In genomic region chr1:155977607-155978324, GRCh38 we compare ENCODE assay signal across 8 cellular contexts. TPM values are rescaled to one million over a fixed set of nuclear protein-coding genes. Genes with fewer than 3 reads are reported as not detected.
A peak's percentile ranks its signal among the peaks of the same experiment; 100 is the strongest.
DNase-seq lines count a peak whose midpoint lies in the region; ATAC-seq and TF ChIP-seq lines count a peak whose summit lies in the region.

No MANE protein-coding gene starts in this region.

- CTCF ChIA-PET in BJ (lab: Yijun Ruan, JAX): interaction anchor here (0.9 to 3.9 kb wide), 7 partner anchors 13 to 101 kb away, joined by 3 to 23 read pairs (median 5); partner anchors contain the start of gene KHDC4
- CTCF ChIA-PET in activated CD4-positive, alpha-beta T cell treated with anti-CD3 and anti-CD28 coated beads for 36 hours (lab: Charles Lee): interaction anchor here (0.6 to 3.5 kb wide), 17 partner anchors 8 to 356 kb away, joined by 3 to 27 read pairs (median 4); partner anchors contain the start of genes KHDC4 and SSR2

- ATAC-seq in HG03354 (IDR thresholded peaks at IDR 0.05; ENCODE audit: poor library complexity, severe bottlenecking, unreplicated experiment) (peak; percentile 14), HG03196 (IDR thresholded peaks at IDR 0.05; ENCODE audit: unreplicated experiment) (no peak)
- ATAC-seq in activated CD4-positive, alpha-beta T cell treated with anti-CD3 and anti-CD28 coated beads for 36 hours: peak; percentile 20

- no peaks in the 10 kb centered on the region for H3K9me3 ChIP-seq in mesodermal cell (ENCODE audit: control insufficient read depth, low read length)

- WGBS in mesodermal cell (ENCODE audit: insufficient coverage in 2 of 2), 2 experiments: 0 to 1% methylated on average over 19 to 27 of the region's 53 CpGs

- intact Hi-C loops in activated CD4-positive, alpha-beta T cell treated with anti-CD3 and anti-CD28 coated beads for 36 hours (cut with DNase I, micrococcal nuclease): loop anchor here (1.0 to 5.0 kb wide), 13 partner anchors 7 to 700 kb away; partner anchors contain the start of genes KHDC4 (in 2 of the 2), RIT1 (in 2 of the 2), SYT11 (in 2 of the 2) and DAP3 (in 1 of the 2)
- intact Hi-C loops in dendritic cell treated with granulocyte-macrophage colony-stimulating factor and Interleukin-4, amounts not matched to agents 40 ng/mL and 50 ng/mL, for 4 days (cut with micrococcal nuclease): loop anchor here (1.0 to 5.0 kb wide), 3 partner anchors 7 to 105 kb away; partner anchors contain the start of genes MEX3A and RXFP4

- no peaks in the 10 kb centered on the region for H3K27me3 ChIP-seq in BJ (ENCODE audit: control insufficient read depth, insufficient read depth, low read length)

- DNase-seq in BJ (ENCODE audit: low read depth) (no peak), NCI-H1694 (lab: John Stamatoyannopoulos, UW) (no peak)
- DNase-seq in activated CD4-positive, alpha-beta T cell treated with anti-CD3 and anti-CD28 coated beads for 36 hours: peak; percentile 80
- peak; percentile 65 to 70 for DNase-seq in stimulated activated CD8-positive, alpha-beta memory T cell treated with anti-CD3 and anti-CD28 coated beads, Interleukin-2, amount 100 ng/mL, for 48 hours (ENCODE audit: low read depth in 2 of 2)

- POLR2A ChIA-PET in BJ (lab: Charles Lee): interaction anchor here (0.6 kb wide), 1 partner anchor 125 kb away, joined by 4 read pairs; no protein-coding TSS in a partner anchor
- POLR2A ChIA-PET in activated CD4-positive, alpha-beta T cell treated with anti-CD3 and anti-CD28 coated beads for 36 hours (lab: Charles Lee): interaction anchor here (0.8 to 6.5 kb wide), 11 partner anchors 10 to 235 kb away, joined by 3 to 62 read pairs (median 4); partner anchors contain the start of genes KHDC4, PMF1 and SYT11

- H3K27me3 Mint-ChIP-seq in activated CD4-positive, alpha-beta T cell treated with anti-CD3 and anti-CD28 coated beads for 36 hours: no peaks in the 10 kb centered on the region
- H3K27me3 Mint-ChIP-seq in dendritic cell treated with granulocyte-macrophage colony-stimulating factor and Interleukin-4, amounts not matched to agents 40 ng/mL and 50 ng/mL, for 4 days: no peaks in the 10 kb centered on the region

- H3K36me3 ChIP-seq in BJ (ENCODE audit: control insufficient read depth, insufficient read depth, low read length) (peaks cover 8% of the 10 kb centered on the region), mesodermal cell (ENCODE audit: control insufficient read depth, insufficient read depth, low read length) (peaks cover 13% of the 10 kb centered on the region)

- H3K4me3 ChIP-seq in BJ (ENCODE audit: low read depth, low read length): peak overlapping the region; percentile 80
- H3K4me3 ChIP-seq in mesodermal cell (ENCODE audit: extremely low read depth, insufficient read depth, low read length, poor library complexity, severe bottlenecking): peak overlapping the region; percentile 80

- peaks cover 68% of the 10 kb centered on the region for H3K4me1 Mint-ChIP-seq in activated CD4-positive, alpha-beta T cell treated with anti-CD3 and anti-CD28 coated beads for 36 hours
- peaks cover 87% of the 10 kb centered on the region for H3K4me1 Mint-ChIP-seq in dendritic cell treated with granulocyte-macrophage colony-stimulating factor and Interleukin-4, amounts not matched to agents 40 ng/mL and 50 ng/mL, for 4 days (ENCODE audit: low read depth)

- no peaks in the 10 kb centered on the region for H3K9me3 Mint-ChIP-seq in activated CD4-positive, alpha-beta T cell treated with anti-CD3 and anti-CD28 coated beads for 36 hours (ENCODE audit: low read depth)
- H3K9me3 Mint-ChIP-seq in dendritic cell treated with granulocyte-macrophage colony-stimulating factor and Interleukin-4, amounts not matched to agents 40 ng/mL and 50 ng/mL, for 4 days: no peaks in the 10 kb centered on the region

- peak overlapping the region; percentile 82 for H3K27ac ChIP-seq in mesodermal cell (ENCODE audit: low read depth, low read length, severe bottlenecking)

- H3K4me1 ChIP-seq in mesodermal cell (ENCODE audit: control insufficient read depth, insufficient read depth, low read length, poor library complexity, severe bottlenecking): peaks cover 51% of the 10 kb centered on the region

- peak overlapping the region; percentile 100 for H3K4me3 Mint-ChIP-seq in activated CD4-positive, alpha-beta T cell treated with anti-CD3 and anti-CD28 coated beads for 36 hours
- peak overlapping the region; percentile 86 for H3K4me3 Mint-ChIP-seq in dendritic cell treated with granulocyte-macrophage colony-stimulating factor and Interleukin-4, amounts not matched to agents 40 ng/mL and 50 ng/mL, for 4 days

- H3K36me3 Mint-ChIP-seq in activated CD4-positive, alpha-beta T cell treated with anti-CD3 and anti-CD28 coated beads for 36 hours (ENCODE audit: low read depth): peaks cover 45% of the 10 kb centered on the region
- peaks cover 82% of the 10 kb centered on the region for H3K36me3 Mint-ChIP-seq in dendritic cell treated with granulocyte-macrophage colony-stimulating factor and Interleukin-4, amounts not matched to agents 40 ng/mL and 50 ng/mL, for 4 days (ENCODE audit: low read depth)

- peak overlapping the region; percentile 96 for H3K27ac Mint-ChIP-seq in activated CD4-positive, alpha-beta T cell treated with anti-CD3 and anti-CD28 coated beads for 36 hours
- peak overlapping the region; percentile 93 for H3K27ac Mint-ChIP-seq in dendritic cell treated with granulocyte-macrophage colony-stimulating factor and Interleukin-4, amounts not matched to agents 40 ng/mL and 50 ng/mL, for 4 days

- TF ChIP-seq CTCF in BJ (IDR thresholded peaks at IDR 0.05; ENCODE audit: insufficient read depth, low read depth, low read length): no peak

RNA-seq across cellular contexts. Expression of gene ARHGEF2, which starts 0.6 kb away (rescaled TPM):
- polyA plus RNA-seq in BJ (2011; rRNA removed): 130 and 213 TPM in 2 replicates
- 128 and 154 TPM in 2 replicates for polyA minus RNA-seq in BJ (2011; rRNA and poly(A)+ RNA removed)
- 100 to 1,000 TPM; 135 to 216 TPM for total RNA-seq in activated CD4-positive, alpha-beta T cell treated with anti-CD3 and anti-CD28 coated beads for 36 hours
- 106 TPM for polyA plus RNA-seq in mesodermal cell (2013, experiment 1 of 2)
- 77.0 TPM for polyA plus RNA-seq in mesodermal cell (2013, experiment 2 of 2)

RNA-seq across cellular contexts. Expression of gene RXFP4, which starts 36.3 kb away (rescaled TPM):
- polyA plus RNA-seq in BJ (2011; rRNA removed): not detected in 2 replicates
- 0.41 TPM in 1 of 2 replicates, not detected in the other for polyA minus RNA-seq in BJ (2011; rRNA and poly(A)+ RNA removed)
- total RNA-seq in activated CD4-positive, alpha-beta T cell treated with anti-CD3 and anti-CD28 coated beads for 36 hours: not detected
- polyA plus RNA-seq in mesodermal cell (2013, experiment 1 of 2): not detected
- not detected for polyA plus RNA-seq in mesodermal cell (2013, experiment 2 of 2)

RNA-seq across cellular contexts. Expression of gene SSR2, which starts 43.0 kb away (rescaled TPM):
- polyA plus RNA-seq in BJ (2011; rRNA removed): 891 and 935 TPM in 2 replicates
- polyA minus RNA-seq in BJ (2011; rRNA and poly(A)+ RNA removed): 171 and 320 TPM in 2 replicates
- total RNA-seq in activated CD4-positive, alpha-beta T cell treated with anti-CD3 and anti-CD28 coated beads for 36 hours: 100 to 1,000 TPM; 143 to 197 TPM
- 466 TPM for polyA plus RNA-seq in mesodermal cell (2013, experiment 1 of 2)
- 390 TPM for polyA plus RNA-seq in mesodermal cell (2013, experiment 2 of 2)

RNA-seq across cellular contexts. Expression of gene KHDC4, which starts 43.6 kb away (rescaled TPM):
- 39.0 and 39.8 TPM in 2 replicates for polyA plus RNA-seq in BJ (2011; rRNA removed)
- 25.5 and 39.1 TPM in 2 replicates for polyA minus RNA-seq in BJ (2011; rRNA and poly(A)+ RNA removed)
- 10 to 100 TPM; 68.7 to 97.5 TPM for total RNA-seq in activated CD4-positive, alpha-beta T cell treated with anti-CD3 and anti-CD28 coated beads for 36 hours
- polyA plus RNA-seq in mesodermal cell (2013, experiment 1 of 2): 37.3 TPM
- 39.6 TPM for polyA plus RNA-seq in mesodermal cell (2013, experiment 2 of 2)

Comparison
In these comparisons a context has a peak if more than half of its experiments do, and no peak if none do; other contexts are left out.
1. DNase-seq: peak in activated CD4-positive, alpha-beta T cell treated with anti-CD3 and anti-CD28 coated beads for 36 hours (single experiment) and stimulated activated CD8-positive, alpha-beta memory T cell treated with anti-CD3 and anti-CD28 coated beads, Interleukin-2, amount 100 ng/mL, for 48 hours (2 of 2); none in BJ (single experiment) and NCI-H1694 (single experiment).